1 cellular context compared by ENCODE assay signal in the genomic region with DNA sequence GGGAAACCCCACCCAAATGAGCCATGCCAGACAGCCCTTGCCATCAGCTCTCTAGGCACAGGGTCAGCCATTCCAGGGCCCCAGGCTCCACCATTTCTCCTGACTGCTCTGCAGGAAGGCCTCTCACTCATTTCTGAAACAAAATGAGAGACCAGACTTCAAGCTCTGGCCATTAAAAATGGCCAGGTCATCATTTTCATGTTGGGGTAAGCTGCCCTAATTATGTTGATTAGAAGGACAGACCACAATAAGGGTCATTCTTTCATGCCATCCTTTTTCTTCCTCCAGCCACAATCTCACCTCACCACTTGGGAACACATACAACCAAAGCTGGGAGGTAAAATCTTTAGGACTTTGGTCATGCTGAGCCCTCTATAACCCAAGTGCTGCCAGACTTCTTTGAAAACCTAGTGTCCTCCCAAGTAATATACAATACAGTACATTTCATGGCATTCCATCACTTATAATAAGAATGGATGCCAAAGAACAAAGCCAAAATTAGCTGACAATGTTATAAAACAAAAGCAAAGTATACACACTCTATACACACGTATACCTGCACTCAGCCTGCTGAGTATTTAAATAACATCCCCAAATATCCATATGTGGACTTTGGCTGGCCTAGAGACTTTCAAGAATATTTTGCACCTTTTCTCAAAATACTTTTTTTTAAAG.
TF ChIP-seq lines count a peak whose summit lies in the region.

No MANE protein-coding gene starts in this region.

TF ChIP-seq in endothelial cell of umbilical vein, 7 proteins besides CTCF, POLR2A, EP300 and RAD21:
- TF ChIP-seq GATA2 (IDR thresholded peaks at IDR 0.05; ENCODE audit: insufficient read depth, insufficient read length, low read depth, low read length) (no peak), FOS (IDR thresholded peaks at IDR 0.05; ENCODE audit: borderline replicate concordance, insufficient read depth, low read length) (no peak), POLR2AphosphoS5 (IDR thresholded peaks at IDR 0.05; ENCODE audit: insufficient read depth, low read depth, low read length) (no peak), MYC (IDR thresholded peaks at IDR 0.05; ENCODE audit: low read depth, low read length) (no peak), JUN (IDR thresholded peaks at IDR 0.05; ENCODE audit: borderline replicate concordance, insufficient read depth, insufficient read length, low read depth) (no peak), EZH2 (IDR thresholded peaks at IDR 0.05; ENCODE audit: borderline replicate concordance, low read depth, low read length, severe bottlenecking) (no peak)
- TF ChIP-seq, protein P1, sequence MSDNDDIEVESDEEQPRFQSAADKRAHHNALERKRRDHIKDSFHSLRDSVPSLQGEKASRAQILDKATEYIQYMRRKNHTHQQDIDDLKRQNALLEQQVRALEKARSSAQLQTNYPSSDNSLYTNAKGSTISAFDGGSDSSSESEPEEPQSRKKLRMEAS (IDR thresholded peaks at IDR 0.05; ENCODE audit: insufficient read depth, insufficient read length) = no peak
